ENCODE assay signal across 10 cellular contexts in the genomic region with DNA sequence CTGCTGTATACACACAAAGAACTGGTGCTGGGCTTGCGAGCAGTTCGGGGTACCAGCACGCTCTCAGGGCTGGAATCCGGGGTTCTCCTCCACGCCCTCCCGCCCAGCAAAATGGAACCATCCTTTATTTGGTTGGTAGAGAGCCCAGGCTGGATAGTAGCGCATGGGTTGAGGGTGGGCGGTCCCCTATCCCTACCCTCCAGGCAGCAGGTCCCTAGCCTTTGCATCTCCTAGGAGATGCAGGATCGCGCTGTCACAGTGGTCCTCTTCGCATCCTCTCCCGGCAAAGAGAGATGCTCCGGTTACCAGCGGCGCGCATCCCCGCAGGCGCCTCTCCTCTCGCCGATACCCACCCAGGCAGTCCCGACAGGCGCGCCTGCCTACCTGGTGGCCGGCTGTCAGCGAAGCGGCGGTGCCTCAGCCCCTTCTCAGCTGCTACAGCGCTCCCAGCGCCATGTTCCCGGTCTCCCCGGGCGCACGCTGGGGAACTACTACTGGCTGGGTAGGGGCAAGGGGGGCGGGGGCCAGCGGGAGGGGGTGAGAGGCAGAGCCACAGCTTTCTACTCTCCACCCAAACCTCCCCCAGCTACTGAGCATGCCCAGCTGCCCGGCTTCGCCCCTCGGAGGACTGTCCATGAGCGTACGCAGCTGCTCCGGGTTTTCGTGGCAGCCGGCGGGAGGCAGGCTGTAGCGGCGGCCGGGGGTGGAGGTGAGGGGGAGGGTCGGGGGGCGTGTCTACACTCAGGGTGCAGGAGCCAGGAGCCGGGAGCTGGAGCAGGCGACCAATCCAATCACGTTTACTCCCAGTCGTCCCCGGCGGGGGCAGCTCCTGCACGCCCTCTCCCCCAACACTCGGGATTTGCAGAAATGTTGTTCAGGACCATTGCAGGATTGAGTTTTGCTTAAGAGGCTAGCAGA. TPM values are rescaled to one million over a fixed set of nuclear protein-coding genes. Genes with fewer than 3 reads are reported as not detected.
DNase-seq lines count a peak whose midpoint lies in the region; ATAC-seq and TF ChIP-seq lines count a peak whose summit lies in the region.
"Had no signal": no experiment of that assay in that cellular context is flagged by ENCODE, and none has a peak within 500 bp of the region (broad histone marks: within the 10 kb centered on the region; RNA-seq: fewer than 3 reads in every experiment).

A gene (minus strand): TSS at position 699 of the 918 bp plus-strand sequence. CDS start 194,748 bp downstream, outside the sequence.

- H3K4me1 ChIP-seq in SK-N-SH (ENCODE audit: control insufficient read depth in 1 of 2, insufficient read depth in 2 of 2, low read depth in 1 of 2, low read length in 1 of 2) (peaks cover 0 to 7% of the 10 kb centered on the region in 2 experiments; a peak in 1 of 4 replicates), prostate gland (replicated peaks) (peaks cover 2% of the 10 kb centered on the region)
- H3K4me1 ChIP-seq: BLaER1 treated with 17β-estradiol and CSF1 and Interleukin-3, amounts not matched to agents 10 nM and 100 nM had no signal

- H3K4me2 ChIP-seq in SK-N-SH, result peak within 1 kb of the TSS; percentile 75
- H3K4me2 ChIP-seq: BLaER1 treated with 17β-estradiol and CSF1 and Interleukin-3, amounts not matched to agents 10 nM and 100 nM had no signal

- no peak within 1 kb of the TSS for H3K4me3 Mint-ChIP-seq in stimulated activated naive CD8-positive, alpha-beta T cell treated with anti-CD3 and anti-CD28 coated beads, Interleukin-15, amount 100 ng/mL, for 72 hours
- H3K4me3 Mint-ChIP-seq: T-helper 1 cell treated with Interleukin-12 subunit alpha and Interleukin-12 subunit beta and Interleukin-4 antibody, amounts not matched to agents 30 μg/mL and 1 μg/mL, for 36 hours had no signal

- TF ChIP-seq RAD21 in SK-N-SH (IDR thresholded peaks at IDR 0.05; ENCODE audit: low read length), result no peak

- H3K79me2 ChIP-seq in SK-N-SH (ENCODE audit: insufficient read depth), result no peaks in the 10 kb centered on the region

- intact Hi-C loops in head of caudate nucleus (cut with DNase I), result no loop called here
- intact Hi-C loops in prostate gland (cut with DNase I), result no loop called here

- H3K27me3 ChIP-seq in SK-N-SH (ENCODE audit: insufficient read depth), result no peaks in the 10 kb centered on the region
- H3K27me3 ChIP-seq in prostate gland (replicated peaks; ENCODE audit: insufficient read depth), result no peaks in the 10 kb centered on the region
- H3K27me3 ChIP-seq: BLaER1 treated with 17β-estradiol and CSF1 and Interleukin-3, amounts not matched to agents 10 nM and 100 nM had no signal

- CTCF ChIA-PET in SK-N-SH (lab: Yijun Ruan, JAX), result interaction anchor here (0.7 to 4.0 kb wide), 5 partner anchors 31 to 221 kb away, joined by 3 to 21 read pairs (median 4); no protein-coding TSS in a partner anchor

- peak; percentile 14 for ATAC-seq in stimulated activated naive CD8-positive, alpha-beta T cell treated with anti-CD3 and anti-CD28 coated beads, Interleukin-15, Interleukin-2, amounts not matched to agents 100 U/mL and 50 U/mL, for 24 hours
- ATAC-seq in stimulated activated naive CD8-positive, alpha-beta T cell treated with anti-CD3 and anti-CD28 coated beads, Interleukin-15, amount 100 ng/mL, for 72 hours, result no peak
- ATAC-seq in GM21717 (IDR thresholded peaks at IDR 0.05; ENCODE audit: unreplicated experiment), result no peak
- ATAC-seq in GM21737 (IDR thresholded peaks at IDR 0.05; ENCODE audit: unreplicated experiment), result no peak

- no peak within 1 kb of the TSS for H3K27ac Mint-ChIP-seq in stimulated activated naive CD8-positive, alpha-beta T cell treated with anti-CD3 and anti-CD28 coated beads, Interleukin-15, amount 100 ng/mL, for 72 hours
- H3K27ac Mint-ChIP-seq: T-helper 1 cell treated with Interleukin-12 subunit alpha and Interleukin-12 subunit beta and Interleukin-4 antibody, amounts not matched to agents 30 μg/mL and 1 μg/mL, for 36 hours had no signal

- H3K9me3 Mint-ChIP-seq in stimulated activated naive CD8-positive, alpha-beta T cell treated with anti-CD3 and anti-CD28 coated beads, Interleukin-15, amount 100 ng/mL, for 72 hours, result peaks cover 0 to 15% of the 10 kb centered on the region in 2 donors
- H3K9me3 Mint-ChIP-seq: T-helper 1 cell treated with Interleukin-12 subunit alpha and Interleukin-12 subunit beta and Interleukin-4 antibody, amounts not matched to agents 30 μg/mL and 1 μg/mL, for 36 hours had no signal

- H3K4me1 Mint-ChIP-seq in stimulated activated naive CD8-positive, alpha-beta T cell treated with anti-CD3 and anti-CD28 coated beads, Interleukin-15, amount 100 ng/mL, for 72 hours, result peaks cover 6% of the 10 kb centered on the region

- no peak within 1 kb of the TSS for H3K9ac ChIP-seq in SK-N-SH
- H3K9ac ChIP-seq: BLaER1 treated with 17β-estradiol and CSF1 and Interleukin-3, amounts not matched to agents 10 nM and 100 nM had no signal

- no peak for TF ChIP-seq CTCF in SK-N-SH (IDR thresholded peaks at IDR 0.05)
- no peak for TF ChIP-seq CTCF in prostate gland (IDR thresholded peaks at IDR 0.05)

- H3K36me3 ChIP-seq in SK-N-SH (replicated peaks in 1 of 2; ENCODE audit: control insufficient read depth in 1 of 2, insufficient read depth in 2 of 2, low read length in 1 of 2) (no peaks in the 10 kb centered on the region), prostate gland (no peaks in the 10 kb centered on the region)
- H3K36me3 ChIP-seq: BLaER1 treated with 17β-estradiol and CSF1 and Interleukin-3, amounts not matched to agents 10 nM and 100 nM had no signal

- no peaks in the 10 kb centered on the region for H3K9me2 ChIP-seq in SK-N-SH

- peak within 1 kb of the TSS in 1 of 2 experiments; percentile 65; a peak in 2 of 4 replicates for H3K27ac ChIP-seq in SK-N-SH (ENCODE audit: low read depth in 2 of 2, low read length in 1 of 2)
- H3K27ac ChIP-seq in prostate gland, result peak within 1 kb of the TSS in 1 of 2 donors; percentile 14
- H3K27ac ChIP-seq: BLaER1 treated with 17β-estradiol and CSF1 and Interleukin-3, amounts not matched to agents 10 nM and 100 nM had no signal

- no peak for DNase-seq in stimulated activated naive CD8-positive, alpha-beta T cell treated with anti-CD3 and anti-CD28 coated beads, Interleukin-15, Interleukin-2, amounts not matched to agents 100 U/mL and 50 U/mL, for 24 hours
- no peak for DNase-seq in stimulated activated naive CD8-positive, alpha-beta T cell treated with anti-CD3 and anti-CD28 coated beads, Interleukin-15, amount 100 ng/mL, for 72 hours
- DNase-seq in SK-N-SH, result peak; percentile 94
- DNase-seq in head of caudate nucleus, result peak; percentile 51 to 95 (median 86)
- DNase-seq in prostate gland (ENCODE audit: low spot score), result peak; percentile 82
- DNase-seq in effector CD4-positive, alpha-beta T cell, result no peak

- 7% methylated on average over 17 of the region's 57 CpGs for WGBS in SK-N-SH (ENCODE audit: low lambda C conversion rate)
- under 1% methylated on average over 48 of the region's 57 CpGs for WGBS in prostate gland

- no peaks in the 10 kb centered on the region for H4K20me1 ChIP-seq in SK-N-SH (ENCODE audit: insufficient read depth)
- H4K20me1 ChIP-seq: BLaER1 treated with 17β-estradiol and CSF1 and Interleukin-3, amounts not matched to agents 10 nM and 100 nM had no signal

- POLR2A ChIA-PET in SK-N-SH (lab: Yijun Ruan, JAX), result interaction anchor here (0.5 to 1.0 kb wide), 3 partner anchors 481 to 770 kb away, joined by 3 to 5 read pairs (median 3); a partner anchor contains a TSS

- peak within 1 kb of the TSS; percentile 66 to 67 for H3K4me3 ChIP-seq in SK-N-SH (ENCODE audit: low read depth in 2 of 2, low read length in 1 of 2)
- peak within 1 kb of the TSS; percentile 29 to 35 for H3K4me3 ChIP-seq in prostate gland
- H3K4me3 ChIP-seq: BLaER1 treated with 17β-estradiol and CSF1 and Interleukin-3, amounts not matched to agents 10 nM and 100 nM had no signal

- H3F3A ChIP-seq in SK-N-SH (replicated peaks; ENCODE audit: insufficient read depth), result peaks cover 3% of the 10 kb centered on the region

- no peak for TF ChIP-seq POLR2A in prostate gland (IDR thresholded peaks at IDR 0.05)

- H2AFZ ChIP-seq in SK-N-SH (ENCODE audit: low read depth), result peak within 1 kb of the TSS; percentile 71; the same call in 1 of the 2 replicates

- H3K9me3 ChIP-seq in SK-N-SH, result no peaks in the 10 kb centered on the region
- H3K9me3 ChIP-seq in prostate gland, result no peaks in the 10 kb centered on the region

- no peak for TF ChIP-seq EP300 in SK-N-SH (IDR thresholded peaks at IDR 0.05; ENCODE audit: borderline replicate concordance in 1 of 2, low read depth in 1 of 2, low read length in 1 of 2)

- peaks cover 16% of the 10 kb centered on the region for H3K27me3 Mint-ChIP-seq in stimulated activated naive CD8-positive, alpha-beta T cell treated with anti-CD3 and anti-CD28 coated beads, Interleukin-15, amount 100 ng/mL, for 72 hours

TF ChIP-seq in SK-N-SH, 30 proteins besides CTCF, POLR2A, EP300 and RAD21:
- peak; percentile 54; the same call in 1 of the 2 replicates for TF ChIP-seq MXI1 (IDR thresholded peaks at IDR 0.05; ENCODE audit: low read depth, low read length)
- no peak for TF ChIP-seq TCF12 (IDR thresholded peaks at IDR 0.05)
- TF ChIP-seq FOXJ3 (CRISPR knock-in tag; IDR thresholded peaks at IDR 0.05), result no peak
- peak; percentile 40; the same call in 1 of the 2 replicates for TF ChIP-seq RFX5 (IDR thresholded peaks at IDR 0.05; ENCODE audit: low read length)
- TF ChIP-seq, protein P1, sequence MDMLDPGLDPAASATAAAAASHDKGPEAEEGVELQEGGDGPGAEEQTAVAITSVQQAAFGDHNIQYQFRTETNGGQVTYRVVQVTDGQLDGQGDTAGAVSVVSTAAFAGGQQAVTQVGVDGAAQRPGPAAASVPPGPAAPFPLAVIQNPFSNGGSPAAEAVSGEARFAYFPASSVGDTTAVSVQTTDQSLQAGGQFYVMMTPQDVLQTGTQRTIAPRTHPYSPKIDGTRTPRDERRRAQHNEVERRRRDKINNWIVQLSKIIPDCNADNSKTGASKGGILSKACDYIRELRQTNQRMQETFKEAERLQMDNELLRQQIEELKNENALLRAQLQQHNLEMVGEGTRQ (IDR thresholded peaks at IDR 0.05; ENCODE audit: borderline replicate concordance, low read depth, low read length), result no peak
- TF ChIP-seq CHD2 (IDR thresholded peaks at IDR 0.05; ENCODE audit: low read length, partially characterized antibody), result peak; percentile 48
- TF ChIP-seq NRF1 (IDR thresholded peaks at IDR 0.05; ENCODE audit: low read depth, low read length), result peak; percentile 62
- peak; percentile 17; the same call in 1 of the 2 replicates for TF ChIP-seq RCOR1 (IDR thresholded peaks at IDR 0.05; ENCODE audit: low read length)

RNA-seq across cellular contexts. Expression of the gene that starts here (rescaled TPM):
- 0.03 and 0.06 TPM in 2 replicates for polyA plus RNA-seq in SK-N-SH (2012; rRNA removed)
- 0.05 and 0.07 TPM in 2 replicates for polyA plus RNA-seq in SK-N-SH (2012; cell fraction: cytosol; rRNA removed)
- 0.02 TPM in 2 replicates for polyA plus RNA-seq in SK-N-SH (2012; cell fraction: nucleus; rRNA removed)
- total RNA-seq in prostate gland, result 1 to 10 TPM; 1.4 to 1.9 TPM

Comparison
In these comparisons a context has a peak if more than half of its experiments do, and no peak if none do; other contexts are left out.
1. Peak in DNase-seq, H3K4me3 ChIP-seq and H3K4me2 ChIP-seq in SK-N-SH; RNA of the gene not detected or under 1 TPM.
2. DNase-seq: peak in head of caudate nucleus (42 of 42) and prostate gland (single experiment); none in stimulated activated naive CD8-positive, alpha-beta T cell treated with anti-CD3 and anti-CD28 coated beads, Interleukin-15, Interleukin-2, amounts not matched to agents 100 U/mL and 50 U/mL, for 24 hours (single experiment), stimulated activated naive CD8-positive, alpha-beta T cell treated with anti-CD3 and anti-CD28 coated beads, Interleukin-15, amount 100 ng/mL, for 72 hours (0 of 2) and effector CD4-positive, alpha-beta T cell (single experiment).